Comparison of ENCODE assay signal across 8 cellular contexts in the genomic region with DNA sequence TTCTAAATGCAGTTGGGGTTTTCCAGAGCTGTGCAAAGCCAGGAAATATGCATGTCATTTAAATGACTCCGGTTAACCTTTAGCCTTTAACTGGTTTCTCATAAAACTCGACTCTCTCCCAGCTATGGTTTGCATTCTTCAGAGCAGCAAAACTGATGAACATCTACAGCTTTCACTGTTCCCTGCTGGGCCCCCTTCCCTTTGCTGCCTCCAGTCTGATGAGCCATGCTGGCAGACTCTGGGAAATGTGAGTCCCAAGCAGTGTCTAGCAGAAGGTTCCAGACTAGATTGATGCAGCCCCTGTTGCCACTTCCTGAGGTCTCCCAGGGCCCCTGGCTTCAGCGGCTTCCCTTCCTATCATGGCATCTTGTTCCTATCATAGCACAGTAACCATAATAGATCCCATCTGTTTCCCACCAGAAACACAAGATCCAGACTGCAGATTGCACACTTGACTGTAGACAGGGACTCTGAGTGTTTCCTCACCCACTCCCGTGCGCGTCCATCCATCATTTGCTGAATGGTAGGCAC.
A peak's percentile ranks its signal among the peaks of the same experiment; 100 is the strongest.
DNase-seq lines count a peak whose midpoint lies in the region; ATAC-seq lines count a peak whose summit lies in the region.

No MANE protein-coding gene starts in this region.

- no peak overlapping the region for H3K9ac ChIP-seq in stomach smooth muscle (ENCODE audit: low read length in 2 of 2)

- POLR2A ChIA-PET in T-cell (lab: Charles Lee) = no interaction called here

- H3K36me3 Mint-ChIP-seq in activated T-cell treated with anti-CD3 and anti-CD28 coated beads, Interleukin-2, amount 50 U/mL, for 24 hours (ENCODE audit: low read depth) = peaks cover 69% of the 10 kb centered on the region
- H3K36me3 Mint-ChIP-seq in T-cell = peaks cover 34% of the 10 kb centered on the region

- DNase-seq in activated T-cell treated with anti-CD3 and anti-CD28 coated beads, Interleukin-2, amount 50 U/mL, for 24 hours = peak; percentile 50
- no peak for DNase-seq in activated T-cell treated with anti-CD3 and anti-CD28 coated beads for 4 hours
- no peak for DNase-seq in T-cell
- DNase-seq in fibroblast of the conjunctiva (ENCODE audit: low read depth) = peak; percentile 75
- DNase-seq in effector CD4-positive, alpha-beta T cell = no peak

- no peaks in the 10 kb centered on the region for H3K9me3 Mint-ChIP-seq in activated T-cell treated with anti-CD3 and anti-CD28 coated beads, Interleukin-2, amount 50 U/mL, for 24 hours
- no peaks in the 10 kb centered on the region for H3K9me3 Mint-ChIP-seq in T-cell

- H3K4me3 Mint-ChIP-seq in activated T-cell treated with anti-CD3 and anti-CD28 coated beads, Interleukin-2, amount 50 U/mL, for 24 hours = peak overlapping the region; percentile 49
- H3K4me3 Mint-ChIP-seq in T-cell = peak overlapping the region in 1 of 3 donors; percentile 49

- H3K4me1 ChIP-seq in stomach smooth muscle (ENCODE audit: control insufficient read depth, insufficient read depth, low read length) = peaks cover 54% of the 10 kb centered on the region

- H3K4me1 Mint-ChIP-seq in activated T-cell treated with anti-CD3 and anti-CD28 coated beads, Interleukin-2, amount 50 U/mL, for 24 hours (ENCODE audit: low read depth) = peaks cover 94% of the 10 kb centered on the region
- peaks cover 36 to 48% (median 44%) of the 10 kb centered on the region in 3 donors for H3K4me1 Mint-ChIP-seq in T-cell

- no peaks in the 10 kb centered on the region for H3K27me3 ChIP-seq in stomach smooth muscle (ENCODE audit: control insufficient read depth in 1 of 2, insufficient read depth in 2 of 2, low read length in 2 of 2)

- CTCF ChIA-PET in T-cell (lab: Charles Lee) = no interaction called here

- H3K27ac ChIP-seq in stomach smooth muscle (ENCODE audit: low read length) = peak overlapping the region; percentile 73

- peak overlapping the region in 1 of 2 donors; percentile 15 for H3K4me3 ChIP-seq in stomach smooth muscle (ENCODE audit: low read length in 2 of 2)

- no peaks in the 10 kb centered on the region for H3K9me3 ChIP-seq in stomach smooth muscle (ENCODE audit: control insufficient read depth in 2 of 2, low read length in 2 of 2)

- ATAC-seq in T-cell (replicated peaks in 1 of 4) = peak in 1 of 4 experiments; percentile 31
- no peak for ATAC-seq in HG02763 (IDR thresholded peaks at IDR 0.05; ENCODE audit: unreplicated experiment)
- ATAC-seq in GM19023 (IDR thresholded peaks at IDR 0.05; ENCODE audit: unreplicated experiment) = no peak

- H3K27ac Mint-ChIP-seq in activated T-cell treated with anti-CD3 and anti-CD28 coated beads, Interleukin-2, amount 50 U/mL, for 24 hours = peak overlapping the region; percentile 85
- H3K27ac Mint-ChIP-seq in T-cell = peak overlapping the region; percentile 71 to 81

- peaks cover 0 to 2% of the 10 kb centered on the region in 2 donors for H3K36me3 ChIP-seq in stomach smooth muscle (ENCODE audit: control insufficient read depth in 2 of 2, insufficient read depth in 2 of 2, low read length in 2 of 2)

- H3K27me3 Mint-ChIP-seq in activated T-cell treated with anti-CD3 and anti-CD28 coated beads, Interleukin-2, amount 50 U/mL, for 24 hours = no peaks in the 10 kb centered on the region
- no peaks in the 10 kb centered on the region for H3K27me3 Mint-ChIP-seq in T-cell

Comparison
In these comparisons a context has a peak if more than half of its experiments do, and no peak if none do; other contexts are left out.
1. DNase-seq: peak in activated T-cell treated with anti-CD3 and anti-CD28 coated beads, Interleukin-2, amount 50 U/mL, for 24 hours (single experiment) and fibroblast of the conjunctiva (single experiment); none in activated T-cell treated with anti-CD3 and anti-CD28 coated beads for 4 hours (single experiment), T-cell (0 of 34) and effector CD4-positive, alpha-beta T cell (single experiment).